Comparison of ENCODE assay signal across 1 cellular context in the genomic region with DNA sequence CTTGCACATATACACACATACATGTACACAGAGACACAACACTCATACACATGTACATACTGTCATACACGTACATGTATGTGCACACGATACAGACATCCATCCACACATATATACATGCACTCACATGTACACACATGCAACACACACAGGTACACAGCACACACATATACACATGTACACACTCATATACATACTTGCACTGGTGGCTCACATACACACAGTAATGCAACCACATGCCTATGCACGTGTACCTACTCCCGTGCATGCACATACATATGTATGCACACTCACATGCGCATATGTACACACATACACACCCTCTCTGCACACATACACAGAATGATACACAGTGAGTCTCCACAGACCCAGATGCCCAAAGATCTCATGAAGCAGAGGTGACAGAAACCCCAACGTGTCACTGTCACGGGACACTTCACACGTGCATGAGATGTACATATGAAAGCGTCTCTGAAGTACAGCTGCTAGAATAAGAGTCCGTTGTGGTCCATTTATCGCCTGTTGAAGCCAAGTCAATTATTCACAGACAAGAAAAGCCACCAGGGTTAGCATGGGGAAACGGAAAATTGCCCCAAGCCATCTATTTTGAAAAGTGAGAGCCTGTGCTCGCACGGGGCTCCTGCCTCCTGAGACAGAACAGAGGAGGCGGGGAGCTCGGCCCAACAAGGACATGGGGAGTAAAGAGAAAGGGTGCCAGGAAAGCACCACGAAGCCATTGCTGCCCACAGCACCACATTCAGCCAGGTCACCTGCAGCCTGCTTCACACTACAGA.
TF ChIP-seq lines count a peak whose summit lies in the region.

No MANE protein-coding gene starts in this region.

TF ChIP-seq in GM12878, 131 proteins besides CTCF, POLR2A, EP300 and RAD21 (continued from another document):
- TF ChIP-seq GATAD2B (conservative IDR thresholded peaks at IDR 0.05; ENCODE audit: low read depth) (peak; percentile 53; the same call in 1 of the 2 replicates), ZNF207 (IDR thresholded peaks at IDR 0.05; ENCODE audit: borderline replicate concordance) (peak; percentile 32; the same call in 1 of the 2 replicates), PAX8 (IDR thresholded peaks at IDR 0.05) (peak; percentile 96), ATF7 (IDR thresholded peaks at IDR 0.05; ENCODE audit: low read depth) (peak; percentile 80), FOXK2 (IDR thresholded peaks at IDR 0.05) (peak; percentile 69; the same call in 1 of the 2 replicates), JUND (IDR thresholded peaks at IDR 0.05; ENCODE audit: low read depth, low read length) (0 out of 2 replicates have a peak, but pooled peaks have one; percentile 6), WRNIP1 (IDR thresholded peaks at IDR 0.05; ENCODE audit: borderline replicate concordance, low read depth, low read length) (peak; percentile 89; the same call in 1 of the 2 replicates), RB1 (IDR thresholded peaks at IDR 0.05; ENCODE audit: borderline replicate concordance) (no peak; the same call in 1 of the 2 replicates), MYB (IDR thresholded peaks at IDR 0.05; ENCODE audit: borderline replicate concordance, low read depth, low read length) (peak; percentile 81; the same call in 1 of the 2 replicates), TCF12 (IDR thresholded peaks at IDR 0.05; ENCODE audit: low read depth, low read length) (peak; percentile 68; the same call in 1 of the 2 replicates)
- TF ChIP-seq, protein P1, sequence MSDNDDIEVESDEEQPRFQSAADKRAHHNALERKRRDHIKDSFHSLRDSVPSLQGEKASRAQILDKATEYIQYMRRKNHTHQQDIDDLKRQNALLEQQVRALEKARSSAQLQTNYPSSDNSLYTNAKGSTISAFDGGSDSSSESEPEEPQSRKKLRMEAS (IDR thresholded peaks at IDR 0.05; ENCODE audit: low read depth, low read length) = peak; percentile 62; the same call in 1 of the 2 replicates
- TF ChIP-seq, protein P2, sequence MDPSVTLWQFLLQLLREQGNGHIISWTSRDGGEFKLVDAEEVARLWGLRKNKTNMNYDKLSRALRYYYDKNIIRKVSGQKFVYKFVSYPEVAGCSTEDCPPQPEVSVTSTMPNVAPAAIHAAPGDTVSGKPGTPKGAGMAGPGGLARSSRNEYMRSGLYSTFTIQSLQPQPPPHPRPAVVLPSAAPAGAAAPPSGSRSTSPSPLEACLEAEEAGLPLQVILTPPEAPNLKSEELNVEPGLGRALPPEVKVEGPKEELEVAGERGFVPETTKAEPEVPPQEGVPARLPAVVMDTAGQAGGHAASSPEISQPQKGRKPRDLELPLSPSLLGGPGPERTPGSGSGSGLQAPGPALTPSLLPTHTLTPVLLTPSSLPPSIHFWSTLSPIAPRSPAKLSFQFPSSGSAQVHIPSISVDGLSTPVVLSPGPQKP (IDR thresholded peaks at IDR 0.05; ENCODE audit: low read depth, low read length) = 0 out of 2 replicates have a peak, but pooled peaks have one; percentile 37
- TF ChIP-seq, protein P3, sequence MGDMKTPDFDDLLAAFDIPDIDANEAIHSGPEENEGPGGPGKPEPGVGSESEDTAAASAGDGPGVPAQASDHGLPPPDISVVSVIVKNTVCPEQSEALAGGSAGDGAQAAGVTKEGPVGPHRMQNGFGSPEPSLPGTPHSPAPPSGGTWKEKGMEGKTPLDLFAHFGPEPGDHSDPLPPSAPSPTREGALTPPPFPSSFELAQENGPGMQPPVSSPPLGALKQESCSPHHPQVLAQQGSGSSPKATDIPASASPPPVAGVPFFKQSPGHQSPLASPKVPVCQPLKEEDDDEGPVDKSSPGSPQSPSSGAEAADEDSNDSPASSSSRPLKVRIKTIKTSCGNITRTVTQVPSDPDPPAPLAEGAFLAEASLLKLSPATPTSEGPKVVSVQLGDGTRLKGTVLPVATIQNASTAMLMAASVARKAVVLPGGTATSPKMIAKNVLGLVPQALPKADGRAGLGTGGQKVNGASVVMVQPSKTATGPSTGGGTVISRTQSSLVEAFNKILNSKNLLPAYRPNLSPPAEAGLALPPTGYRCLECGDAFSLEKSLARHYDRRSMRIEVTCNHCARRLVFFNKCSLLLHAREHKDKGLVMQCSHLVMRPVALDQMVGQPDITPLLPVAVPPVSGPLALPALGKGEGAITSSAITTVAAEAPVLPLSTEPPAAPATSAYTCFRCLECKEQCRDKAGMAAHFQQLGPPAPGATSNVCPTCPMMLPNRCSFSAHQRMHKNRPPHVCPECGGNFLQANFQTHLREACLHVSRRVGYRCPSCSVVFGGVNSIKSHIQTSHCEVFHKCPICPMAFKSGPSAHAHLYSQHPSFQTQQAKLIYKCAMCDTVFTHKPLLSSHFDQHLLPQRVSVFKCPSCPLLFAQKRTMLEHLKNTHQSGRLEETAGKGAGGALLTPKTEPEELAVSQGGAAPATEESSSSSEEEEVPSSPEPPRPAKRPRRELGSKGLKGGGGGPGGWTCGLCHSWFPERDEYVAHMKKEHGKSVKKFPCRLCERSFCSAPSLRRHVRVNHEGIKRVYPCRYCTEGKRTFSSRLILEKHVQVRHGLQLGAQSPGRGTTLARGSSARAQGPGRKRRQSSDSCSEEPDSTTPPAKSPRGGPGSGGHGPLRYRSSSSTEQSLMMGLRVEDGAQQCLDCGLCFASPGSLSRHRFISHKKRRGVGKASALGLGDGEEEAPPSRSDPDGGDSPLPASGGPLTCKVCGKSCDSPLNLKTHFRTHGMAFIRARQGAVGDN (IDR thresholded peaks at IDR 0.05) = peak; percentile 81
- TF ChIP-seq, protein P4, sequence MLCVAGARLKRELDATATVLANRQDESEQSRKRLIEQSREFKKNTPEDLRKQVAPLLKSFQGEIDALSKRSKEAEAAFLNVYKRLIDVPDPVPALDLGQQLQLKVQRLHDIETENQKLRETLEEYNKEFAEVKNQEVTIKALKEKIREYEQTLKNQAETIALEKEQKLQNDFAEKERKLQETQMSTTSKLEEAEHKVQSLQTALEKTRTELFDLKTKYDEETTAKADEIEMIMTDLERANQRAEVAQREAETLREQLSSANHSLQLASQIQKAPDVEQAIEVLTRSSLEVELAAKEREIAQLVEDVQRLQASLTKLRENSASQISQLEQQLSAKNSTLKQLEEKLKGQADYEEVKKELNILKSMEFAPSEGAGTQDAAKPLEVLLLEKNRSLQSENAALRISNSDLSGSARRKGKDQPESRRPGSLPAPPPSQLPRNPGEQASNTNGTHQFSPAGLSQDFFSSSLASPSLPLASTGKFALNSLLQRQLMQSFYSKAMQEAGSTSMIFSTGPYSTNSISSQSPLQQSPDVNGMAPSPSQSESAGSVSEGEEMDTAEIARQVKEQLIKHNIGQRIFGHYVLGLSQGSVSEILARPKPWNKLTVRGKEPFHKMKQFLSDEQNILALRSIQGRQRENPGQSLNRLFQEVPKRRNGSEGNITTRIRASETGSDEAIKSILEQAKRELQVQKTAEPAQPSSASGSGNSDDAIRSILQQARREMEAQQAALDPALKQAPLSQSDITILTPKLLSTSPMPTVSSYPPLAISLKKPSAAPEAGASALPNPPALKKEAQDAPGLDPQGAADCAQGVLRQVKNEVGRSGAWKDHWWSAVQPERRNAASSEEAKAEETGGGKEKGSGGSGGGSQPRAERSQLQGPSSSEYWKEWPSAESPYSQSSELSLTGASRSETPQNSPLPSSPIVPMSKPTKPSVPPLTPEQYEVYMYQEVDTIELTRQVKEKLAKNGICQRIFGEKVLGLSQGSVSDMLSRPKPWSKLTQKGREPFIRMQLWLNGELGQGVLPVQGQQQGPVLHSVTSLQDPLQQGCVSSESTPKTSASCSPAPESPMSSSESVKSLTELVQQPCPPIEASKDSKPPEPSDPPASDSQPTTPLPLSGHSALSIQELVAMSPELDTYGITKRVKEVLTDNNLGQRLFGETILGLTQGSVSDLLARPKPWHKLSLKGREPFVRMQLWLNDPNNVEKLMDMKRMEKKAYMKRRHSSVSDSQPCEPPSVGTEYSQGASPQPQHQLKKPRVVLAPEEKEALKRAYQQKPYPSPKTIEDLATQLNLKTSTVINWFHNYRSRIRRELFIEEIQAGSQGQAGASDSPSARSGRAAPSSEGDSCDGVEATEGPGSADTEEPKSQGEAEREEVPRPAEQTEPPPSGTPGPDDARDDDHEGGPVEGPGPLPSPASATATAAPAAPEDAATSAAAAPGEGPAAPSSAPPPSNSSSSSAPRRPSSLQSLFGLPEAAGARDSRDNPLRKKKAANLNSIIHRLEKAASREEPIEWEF (IDR thresholded peaks at IDR 0.05; ENCODE audit: insufficient replicate concordance, low read depth, low read length) = peak; percentile 83
- TF ChIP-seq, protein P5, sequence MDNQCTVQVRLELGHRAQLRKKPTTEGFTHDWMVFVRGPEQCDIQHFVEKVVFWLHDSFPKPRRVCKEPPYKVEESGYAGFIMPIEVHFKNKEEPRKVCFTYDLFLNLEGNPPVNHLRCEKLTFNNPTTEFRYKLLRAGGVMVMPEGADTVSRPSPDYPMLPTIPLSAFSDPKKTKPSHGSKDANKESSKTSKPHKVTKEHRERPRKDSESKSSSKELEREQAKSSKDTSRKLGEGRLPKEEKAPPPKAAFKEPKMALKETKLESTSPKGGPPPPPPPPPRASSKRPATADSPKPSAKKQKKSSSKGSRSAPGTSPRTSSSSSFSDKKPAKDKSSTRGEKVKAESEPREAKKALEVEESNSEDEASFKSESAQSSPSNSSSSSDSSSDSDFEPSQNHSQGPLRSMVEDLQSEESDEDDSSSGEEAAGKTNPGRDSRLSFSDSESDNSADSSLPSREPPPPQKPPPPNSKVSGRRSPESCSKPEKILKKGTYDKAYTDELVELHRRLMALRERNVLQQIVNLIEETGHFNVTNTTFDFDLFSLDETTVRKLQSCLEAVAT (IDR thresholded peaks at IDR 0.05) = peak; percentile 74
